1 cellular context compared by ENCODE assay signal in the genomic region with DNA sequence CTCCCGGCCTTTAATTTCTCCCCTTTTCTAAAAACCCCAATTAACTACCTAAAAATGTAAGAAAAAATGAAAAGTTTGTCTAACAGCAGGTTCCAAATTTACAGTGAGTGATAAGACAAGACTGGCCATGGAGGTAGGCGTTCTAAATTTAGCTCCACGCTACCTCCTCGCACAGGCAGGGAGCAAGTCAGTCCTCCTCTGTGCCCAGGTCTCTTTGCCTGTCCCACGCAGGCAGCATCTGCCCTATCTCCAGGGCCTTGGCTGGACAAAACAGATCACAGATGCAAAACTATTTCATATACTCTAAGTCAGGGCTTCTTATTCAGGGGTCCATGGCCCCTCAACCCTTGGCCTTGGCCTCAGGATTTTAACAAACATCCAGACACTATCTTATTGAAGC.
TF ChIP-seq lines count a peak whose summit lies in the region.

No MANE protein-coding gene starts in this region.

TF ChIP-seq in H1, 55 proteins besides CTCF, POLR2A, EP300 and RAD21 (continued from another document):
- TF ChIP-seq RBBP5 (IDR thresholded peaks at IDR 0.05; ENCODE audit: borderline replicate concordance, low read depth, low read length) = no peak
- TF ChIP-seq CTBP2 (IDR thresholded peaks at IDR 0.05; ENCODE audit: borderline replicate concordance, insufficient read depth, insufficient read length, low read length) = no peak
- no peak for TF ChIP-seq SRF (IDR thresholded peaks at IDR 0.05; ENCODE audit: low read depth, low read length)
TF ChIP-seq in H1: peak in this region for 0.
